In the genomic region with DNA sequence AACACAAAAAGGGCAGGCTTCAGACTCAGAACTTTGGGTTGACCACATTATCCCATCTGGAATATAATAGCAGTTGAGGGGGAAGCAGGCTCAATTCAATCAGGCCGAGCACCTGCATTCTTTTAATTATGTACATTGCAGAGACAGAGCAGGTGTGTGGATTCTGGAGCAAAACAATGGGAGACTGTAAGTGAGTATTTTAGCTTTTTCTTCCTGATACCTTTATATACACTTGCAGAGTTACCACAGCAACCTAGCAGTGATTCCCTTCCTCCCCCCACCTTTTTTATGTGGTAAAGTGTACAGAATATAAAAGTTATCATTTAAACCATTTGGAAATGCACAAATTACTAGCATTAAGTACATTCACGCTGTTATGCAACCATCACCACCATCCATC, we compare ENCODE assay signal across 6 cellular contexts. TPM values are rescaled to one million over a fixed set of nuclear protein-coding genes. Genes with fewer than 3 reads are reported as not detected.
"Had no signal": no experiment of that assay in that cellular context is flagged by ENCODE, and none has a peak within 500 bp of the region (broad histone marks: within the 10 kb centered on the region; RNA-seq: fewer than 3 reads in every experiment).

No MANE protein-coding gene starts in this region.

RNA-seq across cellular contexts. Expression of a gene that starts 6.8 kb away (rescaled TPM):
- total RNA-seq: GM23248, GM23338, H1, H4, H7, H9 had no signal
